Comparison of ENCODE assay signal across 26 cellular contexts in genomic region chr1:204867666-204868339, GRCh38. TPM values are rescaled to one million over a fixed set of nuclear protein-coding genes. Genes with fewer than 3 reads are reported as not detected.
DNase-seq lines count a peak whose midpoint lies in the region; ATAC-seq and TF ChIP-seq lines count a peak whose summit lies in the region.
"Had no signal": no experiment of that assay in that cellular context is flagged by ENCODE, and none has a peak within 500 bp of the region (broad histone marks: within the 10 kb centered on the region; RNA-seq: fewer than 3 reads in every experiment).

No MANE protein-coding gene starts in this region.

- peaks cover 24 to 26% of the 10 kb centered on the region in 2 donors for H3K27me3 Mint-ChIP-seq in CD8-positive, alpha-beta memory T cell

- H3K4me3 Mint-ChIP-seq in stimulated activated effector memory CD8-positive, alpha-beta T cell treated with anti-CD3 and anti-CD28 coated beads, Interleukin-12 subunit alpha, Interleukin-12 subunit beta, amount 100 ng/mL, for 72 hours = no peak overlapping the region
- H3K4me3 Mint-ChIP-seq in CD8-positive, alpha-beta memory T cell = no peak overlapping the region
- H3K4me3 Mint-ChIP-seq: activated CD4-positive, alpha-beta memory T cell treated with anti-CD3 and anti-CD28 coated beads, Interleukin-2, amount 10 ng/mL, durations not matched to agents 7 days and 5 days; dendritic cell treated with granulocyte-macrophage colony-stimulating factor and Interleukin-4, amounts not matched to agents 40 ng/mL and 50 ng/mL, for 4 days had no signal

- no peaks in the 10 kb centered on the region for H3K9me3 Mint-ChIP-seq in stimulated activated effector memory CD8-positive, alpha-beta T cell treated with anti-CD3 and anti-CD28 coated beads, Interleukin-12 subunit alpha, Interleukin-12 subunit beta, amount 100 ng/mL, for 72 hours
- no peaks in the 10 kb centered on the region for H3K9me3 Mint-ChIP-seq in CD8-positive, alpha-beta memory T cell
- H3K9me3 Mint-ChIP-seq: activated CD4-positive, alpha-beta memory T cell treated with anti-CD3 and anti-CD28 coated beads, Interleukin-2, amount 10 ng/mL, durations not matched to agents 7 days and 5 days; activated naive CD4-positive, alpha-beta T cell treated with anti-CD3 and anti-CD28 coated beads, Interleukin-2, amount 50 U/mL, for 72 hours; activated T-helper 2 cell treated with anti-CD3 and anti-CD28 coated beads, Interferon-gamma antibody, Interleukin-2, Interleukin-4, amounts not matched to agents 10 μg/mL and 5 μg/mL and 100 μg/mL, durations not matched to agents 14 hours and 24 hours and 36 hours; dendritic cell treated with granulocyte-macrophage colony-stimulating factor and Interleukin-4, amounts not matched to agents 40 ng/mL and 50 ng/mL, for 4 days had no signal

- no peaks in the 10 kb centered on the region for H3K36me3 Mint-ChIP-seq in stimulated activated effector memory CD8-positive, alpha-beta T cell treated with anti-CD3 and anti-CD28 coated beads, Interleukin-12 subunit alpha, Interleukin-12 subunit beta, amount 100 ng/mL, for 72 hours
- H3K36me3 Mint-ChIP-seq in CD8-positive, alpha-beta memory T cell = no peaks in the 10 kb centered on the region
- H3K36me3 Mint-ChIP-seq: activated naive CD4-positive, alpha-beta T cell treated with anti-CD3 and anti-CD28 coated beads, Interleukin-2, amount 50 U/mL, for 72 hours had no signal

- CTCF ChIA-PET in CD8-positive, alpha-beta memory T cell (lab: Charles Lee) = no interaction called here

- 78% methylated on average over 4 of the region's 10 CpGs; no CpG with 5 or more reads in 1 of the 2 donors for WGBS in gastroesophageal sphincter (ENCODE audit: low coverage in 1 of 2), 2 donors
- 60% methylated on average over 10 of the region's 10 CpGs for WGBS in right cardiac atrium

- intact Hi-C loops in right cardiac atrium (cut with DNase I) = no loop called here

- H3K36me3 ChIP-seq in gastroesophageal sphincter = no peaks in the 10 kb centered on the region
- no peaks in the 10 kb centered on the region for H3K36me3 ChIP-seq in CD8-positive, alpha-beta memory T cell (ENCODE audit: insufficient read depth, low read length)
- H3K36me3 ChIP-seq: BE2C, cardiac muscle cell, gastrocnemius medialis, lower lobe of right lung, neutrophil, Peyer's patch, SJSA1 had no signal

- H3K4me3 ChIP-seq in gastroesophageal sphincter (no peak overlapping the region), right cardiac atrium (ENCODE audit: low read length) (no peak overlapping the region)
- no peak overlapping the region for H3K4me3 ChIP-seq in CD8-positive, alpha-beta memory T cell (ENCODE audit: low read length)
- H3K4me3 ChIP-seq: cardiac muscle cell, gastrocnemius medialis, lower lobe of right lung, Peyer's patch, SJSA1 had no signal

- no peak for TF ChIP-seq CTCF in gastroesophageal sphincter (IDR thresholded peaks at IDR 0.05)

- no peak for TF ChIP-seq EP300 in gastroesophageal sphincter (IDR thresholded peaks at IDR 0.05)

- ATAC-seq in gastroesophageal sphincter (no peak), right cardiac atrium (peak; percentile 6 to 20)
- ATAC-seq in stimulated activated effector memory CD8-positive, alpha-beta T cell treated with anti-CD3 and anti-CD28 coated beads, Interleukin-12 subunit alpha, Interleukin-12 subunit beta, amount 100 ng/mL, for 72 hours = peak; percentile 31
- ATAC-seq: activated naive CD4-positive, alpha-beta T cell treated with anti-CD3 and anti-CD28 coated beads, Interleukin-2, amount 50 U/mL, for 72 hours; lower lobe of right lung had no signal

- H3K4me1 Mint-ChIP-seq in stimulated activated effector memory CD8-positive, alpha-beta T cell treated with anti-CD3 and anti-CD28 coated beads, Interleukin-12 subunit alpha, Interleukin-12 subunit beta, amount 100 ng/mL, for 72 hours = no peaks in the 10 kb centered on the region
- no peaks in the 10 kb centered on the region for H3K4me1 Mint-ChIP-seq in CD8-positive, alpha-beta memory T cell
- H3K4me1 Mint-ChIP-seq: activated CD4-positive, alpha-beta memory T cell treated with anti-CD3 and anti-CD28 coated beads, Interleukin-2, amount 10 ng/mL, durations not matched to agents 7 days and 5 days had no signal

- H3K4me1 ChIP-seq in gastroesophageal sphincter (peaks cover 0 to 65% (median 41%) of the 10 kb centered on the region in 3 donors), right cardiac atrium (ENCODE audit: control insufficient read depth, insufficient read depth, low read length) (peaks cover 24% of the 10 kb centered on the region)
- H3K4me1 ChIP-seq in CD8-positive, alpha-beta memory T cell (ENCODE audit: insufficient read depth, low read length) = no peaks in the 10 kb centered on the region
- H3K4me1 ChIP-seq: BE2C, SJSA1 had no signal

- H3K27ac Mint-ChIP-seq in stimulated activated effector memory CD8-positive, alpha-beta T cell treated with anti-CD3 and anti-CD28 coated beads, Interleukin-12 subunit alpha, Interleukin-12 subunit beta, amount 100 ng/mL, for 72 hours = no peak overlapping the region
- no peak overlapping the region for H3K27ac Mint-ChIP-seq in CD8-positive, alpha-beta memory T cell
- H3K27ac Mint-ChIP-seq: activated CD4-positive, alpha-beta memory T cell treated with anti-CD3 and anti-CD28 coated beads, Interleukin-2, amount 10 ng/mL, durations not matched to agents 7 days and 5 days; activated T-helper 2 cell treated with anti-CD3 and anti-CD28 coated beads, Interferon-gamma antibody, Interleukin-2, Interleukin-4, amounts not matched to agents 10 μg/mL and 5 μg/mL and 100 μg/mL, durations not matched to agents 14 hours and 24 hours and 36 hours; dendritic cell treated with granulocyte-macrophage colony-stimulating factor and Interleukin-4, amounts not matched to agents 40 ng/mL and 50 ng/mL, for 4 days; progenitor cell of endocrine pancreas had no signal

- no peak for TF ChIP-seq POLR2A in gastroesophageal sphincter (IDR thresholded peaks at IDR 0.05)

- no peaks in the 10 kb centered on the region for H3K9me3 ChIP-seq in gastroesophageal sphincter
- no peaks in the 10 kb centered on the region for H3K9me3 ChIP-seq in right cardiac atrium (ENCODE audit: control insufficient read depth, low read length)
- no peaks in the 10 kb centered on the region for H3K9me3 ChIP-seq in CD8-positive, alpha-beta memory T cell (ENCODE audit: low read length)
- H3K9me3 ChIP-seq: BE2C, gastrocnemius medialis, lower lobe of right lung, neutrophil, Peyer's patch, SJSA1 had no signal

- H3K27ac ChIP-seq in angular gyrus (ENCODE audit: low read depth, low read length) = peak overlapping the region; percentile 88
- H3K27ac ChIP-seq in gastroesophageal sphincter = peak overlapping the region in 3 of 4 donors; percentile 11 to 57 (median 12)
- peak overlapping the region; percentile 3 for H3K27ac ChIP-seq in right cardiac atrium (ENCODE audit: low read length)
- H3K27ac ChIP-seq in CD8-positive, alpha-beta memory T cell (ENCODE audit: low read depth, low read length) = no peak overlapping the region
- H3K27ac ChIP-seq: cardiac muscle cell, lower lobe of right lung, neutrophil, SJSA1 had no signal

- POLR2A ChIA-PET in CD8-positive, alpha-beta memory T cell (lab: Charles Lee) = no interaction called here

- H3K27me3 ChIP-seq in gastroesophageal sphincter (no peaks in the 10 kb centered on the region), right cardiac atrium (ENCODE audit: control insufficient read depth, insufficient read depth) (no peaks in the 10 kb centered on the region)
- H3K27me3 ChIP-seq in CD8-positive, alpha-beta memory T cell (ENCODE audit: insufficient read depth, low read length, poor library complexity, severe bottlenecking) = no peaks in the 10 kb centered on the region
- H3K27me3 ChIP-seq: BE2C, cardiac muscle cell, gastrocnemius medialis, Peyer's patch had no signal

- peak in 2 of 3 donors; percentile 56 to 58 for DNase-seq in right cardiac atrium
- DNase-seq in stimulated activated effector memory CD8-positive, alpha-beta T cell treated with anti-CD3 and anti-CD28 coated beads, Interleukin-12 subunit alpha, Interleukin-12 subunit beta, amount 100 ng/mL, for 72 hours (ENCODE audit: low spot score in 2 of 2) = no peak
- DNase-seq in NCI-H1417 (lab: John Stamatoyannopoulos, UW) = no peak
- DNase-seq in NCI-H446 treated with DMSO at 0.1 percent for 48 hours (lab: John Stamatoyannopoulos, UW) = no peak
- no peak for DNase-seq in medulla oblongata (ENCODE audit: extremely low spot score)
- no peak for DNase-seq in CD8-positive, alpha-beta memory T cell
- DNase-seq: activated CD4-positive, alpha-beta memory T cell treated with anti-CD3 and anti-CD28 coated beads, Interleukin-2, amount 10 ng/mL, durations not matched to agents 7 days and 5 days; activated CD4-positive, alpha-beta T cell treated with anti-CD3 and anti-CD28 coated beads for 1 hour; BE2C; DMS153; GOT3; IMR-90; lower lobe of right lung; NCI-H1092; NCI-H1930; Peyer's patch had no signal

RNA-seq across cellular contexts. Expression of gene NFASC, which starts 2.9 kb away (rescaled TPM):
- total RNA-seq in gastroesophageal sphincter (100 to 1,000 TPM in 1 of 4 donors, 10 to 100 TPM in 3; 39.0 to 121 (median 54.5) TPM), right cardiac atrium (10 to 100 TPM; 59.5 to 94.2 (median 67.1) TPM)
- 44.2 TPM for polyA plus RNA-seq in right cardiac atrium
- total RNA-seq in CD8-positive, alpha-beta memory T cell = under 1 TPM; 0.11 to 0.16 TPM
- polyA plus RNA-seq in CD8-positive, alpha-beta memory T cell = not detected
- polyA plus RNA-seq: cardiac muscle cell had no signal

Comparison
In these comparisons a context has a peak if more than half of its experiments do, and no peak if none do; other contexts are left out.
1. DNase-seq: peak in right cardiac atrium (2 of 3); none in stimulated activated effector memory CD8-positive, alpha-beta T cell treated with anti-CD3 and anti-CD28 coated beads, Interleukin-12 subunit alpha, Interleukin-12 subunit beta, amount 100 ng/mL, for 72 hours (0 of 2), NCI-H1417 (0 of 3), NCI-H446 treated with DMSO at 0.1 percent for 48 hours (single experiment), medulla oblongata (single experiment) and CD8-positive, alpha-beta memory T cell (0 of 5).
2. RNA of gene NFASC, which starts 2.9 kb away (total RNA-seq): 59.5 to 94.2 TPM in right cardiac atrium and 39.0 to 121 TPM in gastroesophageal sphincter; 0.11 to 0.16 TPM in CD8-positive, alpha-beta memory T cell; every median in the first group is over 10 times any median in the second.